In genomic region chr13:114314074-114314912, GRCh38 we compare ENCODE assay signal across 1 cellular context.
A peak's percentile ranks its signal among the peaks of the same experiment; 100 is the strongest.
TF ChIP-seq lines count a peak whose summit lies in the region.

TSS of gene CHAMP1 (plus strand) at chr13:114314503. CDS start at chr13:114323843, 9,340 bp downstream.

TF ChIP-seq in HepG2, 621 proteins besides CTCF, POLR2A, EP300 and RAD21 (continued from another document and continues in another):
- TF ChIP-seq ZSCAN31 (CRISPR knock-in tag; IDR thresholded peaks at IDR 0.05; ENCODE audit: low read depth) (peak; percentile 91), ZNF354B (CRISPR knock-in tag; IDR thresholded peaks at IDR 0.05) (peak; percentile 63; the same call in 1 of the 2 replicates), SNAPC2 (CRISPR knock-in tag; IDR thresholded peaks at IDR 0.05) (peak; percentile 62), GMEB2 (CRISPR knock-in tag; IDR thresholded peaks at IDR 0.05; ENCODE audit: low read depth) (peak; percentile 85), GPN1 (CRISPR knock-in tag; IDR thresholded peaks at IDR 0.05; ENCODE audit: borderline replicate concordance) (peak; percentile 11; the same call in 1 of the 2 replicates), KLF12 (CRISPR knock-in tag; IDR thresholded peaks at IDR 0.05; ENCODE audit: borderline replicate concordance) (peak; percentile 98), SP2 (CRISPR knock-in tag; IDR thresholded peaks at IDR 0.05) (peak; percentile 73), TRIM24 (CRISPR knock-in tag; IDR thresholded peaks at IDR 0.05) (no peak), SALL1 (CRISPR knock-in tag; IDR thresholded peaks at IDR 0.05) (peak; percentile 91), ZNF766 (CRISPR knock-in tag; IDR thresholded peaks at IDR 0.05; ENCODE audit: borderline replicate concordance) (peak; percentile 79; the same call in 1 of the 2 replicates), POLR2AphosphoS5 (IDR thresholded peaks at IDR 0.05; ENCODE audit: low read depth, low read length) (peak; percentile 78), ZNF646 (CRISPR knock-in tag; IDR thresholded peaks at IDR 0.05) (no peak), ZFP82 (CRISPR knock-in tag; IDR thresholded peaks at IDR 0.05; ENCODE audit: borderline replicate concordance) (peak; percentile 3; the same call in 1 of the 2 replicates), ZNF331 (CRISPR knock-in tag; IDR thresholded peaks at IDR 0.05) (peak; percentile 50), ZGPAT (CRISPR knock-in tag; IDR thresholded peaks at IDR 0.05) (peak; percentile 79), NFKBIZ (CRISPR knock-in tag; IDR thresholded peaks at IDR 0.05) (0 out of 2 replicates have a peak, but pooled peaks have one; percentile 26), ZNF564 (CRISPR knock-in tag; IDR thresholded peaks at IDR 0.05) (peak; percentile 70; the same call in 1 of the 2 replicates), ZNF18 (CRISPR knock-in tag; IDR thresholded peaks at IDR 0.05; ENCODE audit: insufficient replicate concordance) (peak; percentile 68), SMARCC2 (IDR thresholded peaks at IDR 0.05) (no peak), ZBTB20 (CRISPR knock-in tag; IDR thresholded peaks at IDR 0.05; ENCODE audit: borderline replicate concordance, low read depth) (peak; percentile 20; the same call in 1 of the 2 replicates), ZNF292 (CRISPR knock-in tag; IDR thresholded peaks at IDR 0.05; ENCODE audit: borderline replicate concordance, low read depth) (no peak), ZNF878 (CRISPR knock-in tag; IDR thresholded peaks at IDR 0.05) (peak; percentile 99), ZNF607 (CRISPR knock-in tag; IDR thresholded peaks at IDR 0.05; ENCODE audit: borderline replicate concordance) (0 out of 2 replicates have a peak, but pooled peaks have one; percentile 80), PHF20 (CRISPR knock-in tag; IDR thresholded peaks at IDR 0.05) (peak; percentile 79), RBM39 (IDR thresholded peaks at IDR 0.05; ENCODE audit: low read depth, low read length, poor library complexity, severe bottlenecking) (no peak), ZNF670 (CRISPR knock-in tag; IDR thresholded peaks at IDR 0.05; ENCODE audit: borderline replicate concordance) (0 out of 2 replicates have a peak, but pooled peaks have one; percentile 63), NFYB (CRISPR knock-in tag; IDR thresholded peaks at IDR 0.05) (peak; percentile 83), ISL2 (CRISPR knock-in tag; IDR thresholded peaks at IDR 0.05) (peak; percentile 59; the same call in 1 of the 2 replicates), ZNF703 (CRISPR knock-in tag; IDR thresholded peaks at IDR 0.05; ENCODE audit: borderline replicate concordance) (no peak), PCBP2 (optimal IDR thresholded peaks at IDR 0.05; ENCODE audit: low read depth, low read length, poor library complexity, severe bottlenecking) (no peak), ZNF720 (CRISPR knock-in tag; IDR thresholded peaks at IDR 0.05) (no peak), ZNF597 (CRISPR knock-in tag; IDR thresholded peaks at IDR 0.05) (no peak), SP1 (IDR thresholded peaks at IDR 0.05) (no peak), SP1 (CRISPR knock-in tag; IDR thresholded peaks at IDR 0.05) (no peak), FOXA3 (CRISPR knock-in tag; IDR thresholded peaks at IDR 0.05) (peak; percentile 22; the same call in 1 of the 2 replicates), ZNF691 (CRISPR knock-in tag; IDR thresholded peaks at IDR 0.05; ENCODE audit: borderline replicate concordance, low read depth) (peak; percentile 23; the same call in 1 of the 2 replicates), KDM6A (CRISPR knock-in tag; IDR thresholded peaks at IDR 0.05; ENCODE audit: low read depth) (no peak), SAP130 (CRISPR knock-in tag; IDR thresholded peaks at IDR 0.05; ENCODE audit: low read depth) (peak; percentile 59; the same call in 1 of the 2 replicates), NFIC (IDR thresholded peaks at IDR 0.05; ENCODE audit: low read length) (0 out of 2 replicates have a peak, but pooled peaks have one; percentile 35), ZNF234 (CRISPR knock-in tag; conservative IDR thresholded peaks at IDR 0.05) (peak; percentile 77; the same call in 1 of the 2 replicates), TFDP1 (CRISPR knock-in tag; IDR thresholded peaks at IDR 0.05; ENCODE audit: borderline replicate concordance) (peak; percentile 99), DR1 (CRISPR knock-in tag; IDR thresholded peaks at IDR 0.05) (peak; percentile 43; the same call in 1 of the 2 replicates), IRX3 (CRISPR knock-in tag; IDR thresholded peaks at IDR 0.05; ENCODE audit: borderline replicate concordance, low read depth) (0 out of 2 replicates have a peak, but pooled peaks have one; percentile 54), IKZF5 (CRISPR knock-in tag; IDR thresholded peaks at IDR 0.05) (peak; percentile 72), SNAPC5 (CRISPR knock-in tag; IDR thresholded peaks at IDR 0.05; ENCODE audit: borderline replicate concordance) (peak; percentile 91), ARID2 (CRISPR knock-in tag; IDR thresholded peaks at IDR 0.05; ENCODE audit: borderline replicate concordance) (peak; percentile 86; the same call in 1 of the 2 replicates)
